In genomic region chr4:163534056-163534455, GRCh38 we compare ENCODE assay signal across 27 cellular contexts.
"Had no signal": no experiment of that assay in that cellular context is flagged by ENCODE, and none has a peak within 500 bp of the region (broad histone marks: within the 10 kb centered on the region; RNA-seq: fewer than 3 reads in every experiment).

No MANE protein-coding gene starts in this region.

- ATAC-seq: esophagus mucosa, gastrocnemius medialis, left ventricle myocardium superior, natural killer cell, right lobe of liver had no signal

- H3K4me1 ChIP-seq: gastrocnemius medialis, right lobe of liver, stomach, thyroid gland, vagina had no signal

- H3K9me3 Mint-ChIP-seq: dendritic cell treated with granulocyte-macrophage colony-stimulating factor and Interleukin-4, amounts not matched to agents 40 ng/mL and 50 ng/mL, for 4 days; endodermal cell; memory B cell; natural killer cell had no signal

- H3K27ac ChIP-seq: epithelial cell of prostate, gastrocnemius medialis, ovary, right lobe of liver, stomach, thyroid gland, vagina had no signal

- H3K27me3 ChIP-seq: gastrocnemius medialis, ovary, right lobe of liver, stomach, thyroid gland, vagina had no signal

- H3K4me3 Mint-ChIP-seq: dendritic cell treated with granulocyte-macrophage colony-stimulating factor and Interleukin-4, amounts not matched to agents 40 ng/mL and 50 ng/mL, for 4 days; endodermal cell; memory B cell; natural killer cell had no signal

- H3K27me3 Mint-ChIP-seq: dendritic cell treated with granulocyte-macrophage colony-stimulating factor and Interleukin-4, amounts not matched to agents 40 ng/mL and 50 ng/mL, for 4 days; memory B cell had no signal

- H3K27ac Mint-ChIP-seq: dendritic cell treated with granulocyte-macrophage colony-stimulating factor and Interleukin-4, amounts not matched to agents 40 ng/mL and 50 ng/mL, for 4 days; endodermal cell; memory B cell; natural killer cell had no signal

- FAIRE-seq: keratinocyte, small intestine had no signal

- H3K4me1 Mint-ChIP-seq: endodermal cell, natural killer cell had no signal

- H3K9me3 ChIP-seq: gastrocnemius medialis, ovary, right lobe of liver, stomach, thyroid gland, vagina had no signal

- DNase-seq: effector CD8-positive, alpha-beta T cell; endodermal cell; foreskin fibroblast; gastrocnemius medialis; head of caudate nucleus; left ventricle myocardium superior; natural killer cell; occipital lobe; ovary; posterior cingulate gyrus; retina; right lobe of liver; small intestine; stimulated activated CD4-positive, alpha-beta T cell treated with anti-CD3 and anti-CD28 coated beads, Interleukin-15, amount 100 ng/mL, for 24 hours; stimulated activated CD4-positive, alpha-beta T cell treated with anti-CD3 and anti-CD28 coated beads, Interleukin-2, amount 100 ng/mL, for 48 hours; stimulated activated CD8-positive, alpha-beta memory T cell treated with anti-CD3 and anti-CD28 coated beads, Interleukin-4, amount 100 ng/mL, for 48 hours; stimulated activated naive CD4-positive, alpha-beta T cell treated with Interleukin-2 at 50 U/mL for 16 hours; stomach; thyroid gland; trophoblast cell had no signal

- H3K36me3 ChIP-seq: ovary had no signal

- H3K4me3 ChIP-seq: gastrocnemius medialis, lung, ovary, right lobe of liver, stomach, thyroid gland, vagina had no signal
